Comparison of ENCODE assay signal across 1 cellular context in the genomic region with DNA sequence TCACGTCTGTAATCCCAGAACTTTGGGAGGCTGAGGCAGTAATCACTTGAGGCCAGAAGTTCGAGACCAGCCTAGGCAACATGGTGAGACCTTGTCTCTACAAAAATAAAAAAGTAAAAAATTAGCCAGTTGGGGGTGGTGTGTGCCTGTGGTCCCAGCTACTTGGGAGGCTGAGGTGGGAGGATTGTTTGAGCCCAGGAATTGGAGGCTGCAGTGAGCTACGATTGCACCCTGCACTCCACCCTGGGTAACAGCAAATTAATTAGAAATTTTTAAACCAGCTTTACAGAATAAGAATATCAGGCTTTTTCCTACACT.
TF ChIP-seq lines count a peak whose summit lies in the region.

No MANE protein-coding gene starts in this region.

TF ChIP-seq in HepG2, 621 proteins besides CTCF, POLR2A, EP300 and RAD21 (continued from another document):
- TF ChIP-seq, protein P1, sequence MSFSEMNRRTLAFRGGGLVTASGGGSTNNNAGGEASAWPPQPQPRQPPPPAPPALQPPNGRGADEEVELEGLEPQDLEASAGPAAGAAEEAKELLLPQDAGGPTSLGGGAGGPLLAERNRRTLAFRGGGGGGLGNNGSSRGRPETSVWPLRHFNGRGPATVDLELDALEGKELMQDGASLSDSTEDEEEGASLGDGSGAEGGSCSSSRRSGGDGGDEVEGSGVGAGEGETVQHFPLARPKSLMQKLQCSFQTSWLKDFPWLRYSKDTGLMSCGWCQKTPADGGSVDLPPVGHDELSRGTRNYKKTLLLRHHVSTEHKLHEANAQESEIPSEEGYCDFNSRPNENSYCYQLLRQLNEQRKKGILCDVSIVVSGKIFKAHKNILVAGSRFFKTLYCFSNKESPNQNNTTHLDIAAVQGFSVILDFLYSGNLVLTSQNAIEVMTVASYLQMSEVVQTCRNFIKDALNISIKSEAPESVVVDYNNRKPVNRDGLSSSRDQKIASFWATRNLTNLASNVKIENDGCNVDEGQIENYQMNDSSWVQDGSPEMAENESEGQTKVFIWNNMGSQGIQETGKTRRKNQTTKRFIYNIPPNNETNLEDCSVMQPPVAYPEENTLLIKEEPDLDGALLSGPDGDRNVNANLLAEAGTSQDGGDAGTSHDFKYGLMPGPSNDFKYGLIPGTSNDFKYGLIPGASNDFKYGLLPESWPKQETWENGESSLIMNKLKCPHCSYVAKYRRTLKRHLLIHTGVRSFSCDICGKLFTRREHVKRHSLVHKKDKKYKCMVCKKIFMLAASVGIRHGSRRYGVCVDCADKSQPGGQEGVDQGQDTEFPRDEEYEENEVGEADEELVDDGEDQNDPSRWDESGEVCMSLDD (CRISPR knock-in tag; IDR thresholded peaks at IDR 0.05; ENCODE audit: borderline replicate concordance): no peak
- TF ChIP-seq ZKSCAN8 (CRISPR knock-in tag; IDR thresholded peaks at IDR 0.05; ENCODE audit: borderline replicate concordance) (no peak), ZNF543 (CRISPR knock-in tag; IDR thresholded peaks at IDR 0.05) (no peak)
- TF ChIP-seq, protein P2, sequence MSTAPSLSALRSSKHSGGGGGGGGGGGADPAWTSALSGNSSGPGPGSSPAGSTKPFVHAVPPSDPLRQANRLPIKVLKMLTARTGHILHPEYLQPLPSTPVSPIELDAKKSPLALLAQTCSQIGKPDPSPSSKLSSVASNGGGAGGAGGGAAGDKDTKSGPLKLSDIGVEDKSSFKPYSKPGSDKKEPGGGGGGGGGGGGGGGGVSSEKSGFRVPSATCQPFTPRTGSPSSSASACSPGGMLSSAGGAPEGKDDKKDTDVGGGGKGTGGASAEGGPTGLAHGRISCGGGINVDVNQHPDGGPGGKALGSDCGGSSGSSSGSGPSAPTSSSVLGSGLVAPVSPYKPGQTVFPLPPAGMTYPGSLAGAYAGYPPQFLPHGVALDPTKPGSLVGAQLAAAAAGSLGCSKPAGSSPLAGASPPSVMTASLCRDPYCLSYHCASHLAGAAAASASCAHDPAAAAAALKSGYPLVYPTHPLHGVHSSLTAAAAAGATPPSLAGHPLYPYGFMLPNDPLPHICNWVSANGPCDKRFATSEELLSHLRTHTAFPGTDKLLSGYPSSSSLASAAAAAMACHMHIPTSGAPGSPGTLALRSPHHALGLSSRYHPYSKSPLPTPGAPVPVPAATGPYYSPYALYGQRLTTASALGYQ (CRISPR knock-in tag; IDR thresholded peaks at IDR 0.05): 0 out of 2 replicates have a peak, but pooled peaks have one; percentile 11
- TF ChIP-seq, protein P3, sequence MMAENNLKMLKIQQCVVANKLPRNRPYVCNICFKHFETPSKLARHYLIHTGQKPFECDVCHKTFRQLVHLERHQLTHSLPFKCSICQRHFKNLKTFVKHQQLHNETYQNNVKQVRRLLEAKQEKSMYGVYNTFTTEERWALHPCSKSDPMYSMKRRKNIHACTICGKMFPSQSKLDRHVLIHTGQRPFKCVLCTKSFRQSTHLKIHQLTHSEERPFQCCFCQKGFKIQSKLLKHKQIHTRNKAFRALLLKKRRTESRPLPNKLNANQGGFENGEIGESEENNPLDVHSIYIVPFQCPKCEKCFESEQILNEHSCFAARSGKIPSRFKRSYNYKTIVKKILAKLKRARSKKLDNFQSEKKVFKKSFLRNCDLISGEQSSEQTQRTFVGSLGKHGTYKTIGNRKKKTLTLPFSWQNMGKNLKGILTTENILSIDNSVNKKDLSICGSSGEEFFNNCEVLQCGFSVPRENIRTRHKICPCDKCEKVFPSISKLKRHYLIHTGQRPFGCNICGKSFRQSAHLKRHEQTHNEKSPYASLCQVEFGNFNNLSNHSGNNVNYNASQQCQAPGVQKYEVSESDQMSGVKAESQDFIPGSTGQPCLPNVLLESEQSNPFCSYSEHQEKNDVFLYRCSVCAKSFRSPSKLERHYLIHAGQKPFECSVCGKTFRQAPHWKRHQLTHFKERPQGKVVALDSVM (CRISPR knock-in tag; IDR thresholded peaks at IDR 0.05): peak; percentile 92
